9 cellular contexts compared by ENCODE assay signal in genomic region chr1:208654241-208654640, GRCh38.
DNase-seq lines count a peak whose midpoint lies in the region; ATAC-seq lines count a peak whose summit lies in the region.
"Had no signal": no experiment of that assay in that cellular context is flagged by ENCODE, and none has a peak within 500 bp of the region (broad histone marks: within the 10 kb centered on the region; RNA-seq: fewer than 3 reads in every experiment).

No MANE protein-coding gene starts in this region.

- H3K27ac Mint-ChIP-seq in CD8-positive, alpha-beta memory T cell: no peak overlapping the region
- H3K27ac Mint-ChIP-seq: naive B cell had no signal

- H3K36me3 ChIP-seq in CD8-positive, alpha-beta memory T cell (ENCODE audit: insufficient read depth, low read length): no peaks in the 10 kb centered on the region

- no peaks in the 10 kb centered on the region for H3K27me3 ChIP-seq in CD8-positive, alpha-beta memory T cell (ENCODE audit: insufficient read depth, low read length, poor library complexity, severe bottlenecking)

- no peaks in the 10 kb centered on the region for H3K36me3 Mint-ChIP-seq in CD8-positive, alpha-beta memory T cell
- H3K36me3 Mint-ChIP-seq: naive B cell had no signal

- ATAC-seq in left lobe of liver (peak; percentile 77), HG03045 (IDR thresholded peaks at IDR 0.05; ENCODE audit: unreplicated experiment) (no peak), GM18519 (IDR thresholded peaks at IDR 0.05; ENCODE audit: low FRiP score, unreplicated experiment) (no peak), HG03432 (IDR thresholded peaks at IDR 0.05; ENCODE audit: unreplicated experiment) (no peak)

- no peaks in the 10 kb centered on the region for H3K4me1 Mint-ChIP-seq in CD8-positive, alpha-beta memory T cell

- POLR2A ChIA-PET in CD8-positive, alpha-beta memory T cell (lab: Charles Lee): no interaction called here

- no peaks in the 10 kb centered on the region for H3K9me3 ChIP-seq in CD8-positive, alpha-beta memory T cell (ENCODE audit: low read length)

- peak; percentile 37 for DNase-seq in DMS53 treated with DMSO at 0.1 percent for 48 hours (lab: John Stamatoyannopoulos, UW; ENCODE audit: unreplicated experiment)
- DNase-seq in HT-29 (ENCODE audit: low spot score): peak; percentile 52
- DNase-seq in SKM-1 treated with dmso at 0.1 percent for 144 hours (lab: John Stamatoyannopoulos, UW; ENCODE audit: unreplicated experiment): peak; percentile 51
- DNase-seq in left lobe of liver (ENCODE audit: low spot score): no peak
- DNase-seq in CD8-positive, alpha-beta memory T cell: no peak
- DNase-seq: naive B cell had no signal

- peaks cover 8 to 25% of the 10 kb centered on the region in 2 donors for H3K27me3 Mint-ChIP-seq in CD8-positive, alpha-beta memory T cell

- no peak overlapping the region for H3K4me3 ChIP-seq in CD8-positive, alpha-beta memory T cell (ENCODE audit: low read length)

- no peaks in the 10 kb centered on the region for H3K4me1 ChIP-seq in CD8-positive, alpha-beta memory T cell (ENCODE audit: insufficient read depth, low read length)

- H3K9me3 Mint-ChIP-seq in CD8-positive, alpha-beta memory T cell: peaks cover 0 to 2% (median 0%) of the 10 kb centered on the region in 5 donors

- no peak overlapping the region for H3K4me3 Mint-ChIP-seq in CD8-positive, alpha-beta memory T cell
- H3K4me3 Mint-ChIP-seq: naive B cell had no signal

- CTCF ChIA-PET in CD8-positive, alpha-beta memory T cell (lab: Charles Lee): no interaction called here

- H3K27ac ChIP-seq in CD8-positive, alpha-beta memory T cell (ENCODE audit: low read depth, low read length): no peak overlapping the region

Comparison
In these comparisons a context has a peak if more than half of its experiments do, and no peak if none do; other contexts are left out.
1. DNase-seq: peak in DMS53 treated with DMSO at 0.1 percent for 48 hours (single experiment), HT-29 (single experiment) and SKM-1 treated with dmso at 0.1 percent for 144 hours (single experiment); none in left lobe of liver (single experiment) and CD8-positive, alpha-beta memory T cell (0 of 5).